ENCODE assay signal across 1 cellular context in genomic region chr6:44075137-44076015, GRCh38.
A peak's percentile ranks its signal among the peaks of the same experiment; 100 is the strongest.
TF ChIP-seq lines count a peak whose summit lies in the region.

No MANE protein-coding gene starts in this region.

TF ChIP-seq in HepG2, 621 proteins besides CTCF, POLR2A, EP300 and RAD21 (continued from another document and continues in another):
- TF ChIP-seq, protein P1, sequence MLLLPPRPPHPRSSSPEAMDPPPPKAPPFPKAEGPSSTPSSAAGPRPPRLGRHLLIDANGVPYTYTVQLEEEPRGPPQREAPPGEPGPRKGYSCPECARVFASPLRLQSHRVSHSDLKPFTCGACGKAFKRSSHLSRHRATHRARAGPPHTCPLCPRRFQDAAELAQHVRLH (CRISPR knock-in tag; IDR thresholded peaks at IDR 0.05; ENCODE audit: borderline replicate concordance, low read depth): no peak
- TF ChIP-seq ZNF761 (CRISPR knock-in tag; conservative IDR thresholded peaks at IDR 0.05) (no peak; the same call in 1 of the 2 replicates), RBM39 (IDR thresholded peaks at IDR 0.05; ENCODE audit: low read depth, low read length, poor library complexity, severe bottlenecking) (peak; percentile 13), ZNF260 (CRISPR knock-in tag; IDR thresholded peaks at IDR 0.05; ENCODE audit: borderline replicate concordance, low read depth) (no peak), SAP130 (CRISPR knock-in tag; IDR thresholded peaks at IDR 0.05; ENCODE audit: low read depth) (peak; percentile 94), HNF4G (IDR thresholded peaks at IDR 0.05; ENCODE audit: borderline replicate concordance, low read depth, low read length) (no peak), HNF4G (CRISPR knock-in tag; IDR thresholded peaks at IDR 0.05; ENCODE audit: borderline replicate concordance, low read depth) (no peak; the same call in 1 of the 2 replicates), ZNF17 (CRISPR knock-in tag; IDR thresholded peaks at IDR 0.05) (no peak), SSRP1 (CRISPR knock-in tag; IDR thresholded peaks at IDR 0.05) (no peak), TAF15 (IDR thresholded peaks at IDR 0.05; ENCODE audit: low read depth, low read length, poor library complexity, severe bottlenecking) (no peak), ZNF883 (CRISPR knock-in tag; IDR thresholded peaks at IDR 0.05; ENCODE audit: not compliant biosample characterization) (peak; percentile 26), ZNF256 (CRISPR knock-in tag; conservative IDR thresholded peaks at IDR 0.05) (no peak), MAFF (IDR thresholded peaks at IDR 0.05; ENCODE audit: low read depth, low read length) (no peak), SCMH1 (CRISPR knock-in tag; IDR thresholded peaks at IDR 0.05; ENCODE audit: borderline replicate concordance) (no peak), DNMT3B (CRISPR knock-in tag; conservative IDR thresholded peaks at IDR 0.05) (no peak), ELF4 (CRISPR knock-in tag; IDR thresholded peaks at IDR 0.05; ENCODE audit: borderline replicate concordance) (peak; percentile 14; the same call in 1 of the 2 replicates), DR1 (CRISPR knock-in tag; IDR thresholded peaks at IDR 0.05) (no peak), TBP (CRISPR knock-in tag; IDR thresholded peaks at IDR 0.05) (no peak), GLI4 (CRISPR knock-in tag; IDR thresholded peaks at IDR 0.05; ENCODE audit: borderline replicate concordance) (0 out of 2 replicates have a peak, but pooled peaks have one; percentile 71), ZNF503 (CRISPR knock-in tag; IDR thresholded peaks at IDR 0.05) (no peak; the same call in 1 of the 2 replicates), SAFB2 (CRISPR knock-in tag; IDR thresholded peaks at IDR 0.05; ENCODE audit: borderline replicate concordance, low read depth) (0 out of 2 replicates have a peak, but pooled peaks have one; percentile 71), ZSCAN25 (CRISPR knock-in tag; IDR thresholded peaks at IDR 0.05) (no peak; the same call in 1 of the 2 replicates), NCOA1 (CRISPR knock-in tag; IDR thresholded peaks at IDR 0.05) (peak; percentile 90), TARDBP (CRISPR knock-in tag; IDR thresholded peaks at IDR 0.05) (peak; percentile 92; the same call in 1 of the 2 replicates), NKX3-1 (CRISPR knock-in tag; IDR thresholded peaks at IDR 0.05) (peak; percentile 10; the same call in 1 of the 2 replicates), ZBTB40 (IDR thresholded peaks at IDR 0.05) (no peak), ZBTB40 (CRISPR knock-in tag; IDR thresholded peaks at IDR 0.05) (0 out of 2 replicates have a peak, but pooled peaks have one; percentile 35), ZNF569 (CRISPR knock-in tag; IDR thresholded peaks at IDR 0.05; ENCODE audit: borderline replicate concordance) (0 out of 2 replicates have a peak, but pooled peaks have one; percentile 25), ZNF430 (CRISPR knock-in tag; IDR thresholded peaks at IDR 0.05) (peak; percentile 79; the same call in 1 of the 2 replicates), ZNF687 (CRISPR knock-in tag; IDR thresholded peaks at IDR 0.05) (peak; percentile 99), HNF4A (CRISPR knock-in tag; IDR thresholded peaks at IDR 0.05) (no peak), MED8 (CRISPR knock-in tag; IDR thresholded peaks at IDR 0.05; ENCODE audit: insufficient replicate concordance) (peak; percentile 78), RFX5 (IDR thresholded peaks at IDR 0.05; ENCODE audit: low read depth, low read length) (no peak), ZNF121 (CRISPR knock-in tag; IDR thresholded peaks at IDR 0.05) (no peak), ZNF205 (CRISPR knock-in tag; IDR thresholded peaks at IDR 0.05) (peak; percentile 62; the same call in 1 of the 2 replicates), FOSL2 (CRISPR knock-in tag; IDR thresholded peaks at IDR 0.05) (no peak; the same call in 1 of the 2 replicates), HBP1 (CRISPR knock-in tag; IDR thresholded peaks at IDR 0.05; ENCODE audit: low read depth) (peak; percentile 44; the same call in 1 of the 2 replicates)
- TF ChIP-seq, protein P2, sequence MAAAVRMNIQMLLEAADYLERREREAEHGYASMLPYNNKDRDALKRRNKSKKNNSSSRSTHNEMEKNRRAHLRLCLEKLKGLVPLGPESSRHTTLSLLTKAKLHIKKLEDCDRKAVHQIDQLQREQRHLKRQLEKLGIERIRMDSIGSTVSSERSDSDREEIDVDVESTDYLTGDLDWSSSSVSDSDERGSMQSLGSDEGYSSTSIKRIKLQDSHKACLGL (CRISPR knock-in tag; IDR thresholded peaks at IDR 0.05): peak; percentile 85
- TF ChIP-seq, protein P3, sequence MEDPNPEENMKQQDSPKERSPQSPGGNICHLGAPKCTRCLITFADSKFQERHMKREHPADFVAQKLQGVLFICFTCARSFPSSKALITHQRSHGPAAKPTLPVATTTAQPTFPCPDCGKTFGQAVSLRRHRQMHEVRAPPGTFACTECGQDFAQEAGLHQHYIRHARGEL (CRISPR knock-in tag; IDR thresholded peaks at IDR 0.05): peak; percentile 59; the same call in 1 of the 2 replicates
- TF ChIP-seq, protein P4, sequence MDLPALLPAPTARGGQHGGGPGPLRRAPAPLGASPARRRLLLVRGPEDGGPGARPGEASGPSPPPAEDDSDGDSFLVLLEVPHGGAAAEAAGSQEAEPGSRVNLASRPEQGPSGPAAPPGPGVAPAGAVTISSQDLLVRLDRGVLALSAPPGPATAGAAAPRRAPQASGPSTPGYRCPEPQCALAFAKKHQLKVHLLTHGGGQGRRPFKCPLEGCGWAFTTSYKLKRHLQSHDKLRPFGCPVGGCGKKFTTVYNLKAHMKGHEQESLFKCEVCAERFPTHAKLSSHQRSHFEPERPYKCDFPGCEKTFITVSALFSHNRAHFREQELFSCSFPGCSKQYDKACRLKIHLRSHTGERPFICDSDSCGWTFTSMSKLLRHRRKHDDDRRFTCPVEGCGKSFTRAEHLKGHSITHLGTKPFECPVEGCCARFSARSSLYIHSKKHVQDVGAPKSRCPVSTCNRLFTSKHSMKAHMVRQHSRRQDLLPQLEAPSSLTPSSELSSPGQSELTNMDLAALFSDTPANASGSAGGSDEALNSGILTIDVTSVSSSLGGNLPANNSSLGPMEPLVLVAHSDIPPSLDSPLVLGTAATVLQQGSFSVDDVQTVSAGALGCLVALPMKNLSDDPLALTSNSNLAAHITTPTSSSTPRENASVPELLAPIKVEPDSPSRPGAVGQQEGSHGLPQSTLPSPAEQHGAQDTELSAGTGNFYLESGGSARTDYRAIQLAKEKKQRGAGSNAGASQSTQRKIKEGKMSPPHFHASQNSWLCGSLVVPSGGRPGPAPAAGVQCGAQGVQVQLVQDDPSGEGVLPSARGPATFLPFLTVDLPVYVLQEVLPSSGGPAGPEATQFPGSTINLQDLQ (CRISPR knock-in tag; IDR thresholded peaks at IDR 0.05): no peak
